Comparison of ENCODE assay signal across 1 cellular context in the genomic region with DNA sequence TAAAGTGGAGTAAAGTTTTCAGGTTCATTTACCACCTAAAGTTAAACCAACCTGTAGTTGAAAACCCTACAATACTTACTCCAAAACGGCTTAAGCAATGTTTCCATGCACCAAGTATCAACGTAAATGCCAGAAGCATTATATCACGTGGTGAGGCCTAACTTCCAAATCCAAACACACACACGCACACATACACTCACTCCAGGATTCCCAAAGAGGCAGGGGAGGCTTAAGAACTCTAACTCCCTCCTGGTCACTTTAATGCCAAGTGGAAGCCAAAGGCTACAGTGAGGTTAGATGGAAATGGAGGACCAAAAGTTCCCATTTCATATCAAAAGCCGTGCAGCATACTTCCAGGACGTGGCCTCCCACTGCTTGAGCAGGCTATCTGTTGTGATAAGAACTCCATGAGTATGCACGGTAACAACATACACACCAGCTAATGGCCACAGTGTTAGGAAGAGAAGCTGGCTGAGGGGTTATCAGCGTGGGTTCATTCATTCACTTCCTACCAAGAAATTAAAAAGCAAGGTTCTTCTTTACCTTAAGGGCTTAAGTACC.
TF ChIP-seq lines count a peak whose summit lies in the region.

No MANE protein-coding gene starts in this region.

TF ChIP-seq in K562, 482 proteins besides CTCF, POLR2A, EP300 and RAD21 (continued from another document and continues in another):
- TF ChIP-seq, protein P1, sequence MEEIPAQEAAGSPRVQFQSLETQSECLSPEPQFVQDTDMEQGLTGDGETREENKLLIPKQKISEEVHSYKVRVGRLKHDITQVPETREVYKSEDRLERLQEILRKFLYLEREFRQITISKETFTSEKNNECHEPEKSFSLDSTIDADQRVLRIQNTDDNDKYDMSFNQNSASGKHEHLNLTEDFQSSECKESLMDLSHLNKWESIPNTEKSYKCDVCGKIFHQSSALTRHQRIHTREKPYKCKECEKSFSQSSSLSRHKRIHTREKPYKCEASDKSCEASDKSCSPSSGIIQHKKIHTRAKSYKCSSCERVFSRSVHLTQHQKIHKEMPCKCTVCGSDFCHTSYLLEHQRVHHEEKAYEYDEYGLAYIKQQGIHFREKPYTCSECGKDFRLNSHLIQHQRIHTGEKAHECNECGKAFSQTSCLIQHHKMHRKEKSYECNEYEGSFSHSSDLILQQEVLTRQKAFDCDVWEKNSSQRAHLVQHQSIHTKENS (CRISPR knock-in tag; IDR thresholded peaks at IDR 0.05): no peak
- no peak for TF ChIP-seq CHD4 (IDR thresholded peaks at IDR 0.05; ENCODE audit: insufficient read depth, insufficient replicate concordance, low read depth, low read length, poor library complexity, severe bottlenecking)
- TF ChIP-seq, protein P2, sequence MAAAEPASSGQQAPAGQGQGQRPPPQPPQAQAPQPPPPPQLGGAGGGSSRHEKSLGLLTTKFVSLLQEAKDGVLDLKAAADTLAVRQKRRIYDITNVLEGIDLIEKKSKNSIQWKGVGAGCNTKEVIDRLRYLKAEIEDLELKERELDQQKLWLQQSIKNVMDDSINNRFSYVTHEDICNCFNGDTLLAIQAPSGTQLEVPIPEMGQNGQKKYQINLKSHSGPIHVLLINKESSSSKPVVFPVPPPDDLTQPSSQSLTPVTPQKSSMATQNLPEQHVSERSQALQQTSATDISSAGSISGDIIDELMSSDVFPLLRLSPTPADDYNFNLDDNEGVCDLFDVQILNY (CRISPR knock-in tag; IDR thresholded peaks at IDR 0.05): no peak
- TF ChIP-seq CCNT2 (IDR thresholded peaks at IDR 0.05; ENCODE audit: borderline replicate concordance, extremely low read depth, insufficient read length, low read depth, low read length): peak; percentile 14
- TF ChIP-seq RBM25 (IDR thresholded peaks at IDR 0.05; ENCODE audit: low read depth, low read length, severe bottlenecking): no peak
- TF ChIP-seq GABPB1 (CRISPR knock-in tag; IDR thresholded peaks at IDR 0.05): no peak
- TF ChIP-seq BCOR (IDR thresholded peaks at IDR 0.05): peak; percentile 68; the same call in 1 of the 2 replicates
- peak; percentile 91 for TF ChIP-seq GATA2 (CRISPR knock-in tag; IDR thresholded peaks at IDR 0.05)
- peak; percentile 44 to 87; a peak in 3 of 4 replicates for TF ChIP-seq ETV6 (IDR thresholded peaks at IDR 0.05; ENCODE audit: borderline replicate concordance in 1 of 2, low read depth in 2 of 2, low read length in 1 of 2)
- no peak for TF ChIP-seq ETV6 (CRISPR knock-in tag; IDR thresholded peaks at IDR 0.05; ENCODE audit: borderline replicate concordance)
- no peak for TF ChIP-seq DNMT1 (IDR thresholded peaks at IDR 0.05)
- TF ChIP-seq, protein P3, sequence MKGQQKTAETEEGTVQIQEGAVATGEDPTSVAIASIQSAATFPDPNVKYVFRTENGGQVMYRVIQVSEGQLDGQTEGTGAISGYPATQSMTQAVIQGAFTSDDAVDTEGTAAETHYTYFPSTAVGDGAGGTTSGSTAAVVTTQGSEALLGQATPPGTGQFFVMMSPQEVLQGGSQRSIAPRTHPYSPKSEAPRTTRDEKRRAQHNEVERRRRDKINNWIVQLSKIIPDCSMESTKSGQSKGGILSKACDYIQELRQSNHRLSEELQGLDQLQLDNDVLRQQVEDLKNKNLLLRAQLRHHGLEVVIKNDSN (CRISPR knock-in tag; IDR thresholded peaks at IDR 0.05): peak; percentile 82
- TF ChIP-seq ZBTB1 (CRISPR knock-in tag; IDR thresholded peaks at IDR 0.05; ENCODE audit: borderline replicate concordance, low read depth): no peak
- peak; percentile 79 for TF ChIP-seq MTA2 (IDR thresholded peaks at IDR 0.05; ENCODE audit: low read depth)
- no peak for TF ChIP-seq RFX5 (IDR thresholded peaks at IDR 0.05; ENCODE audit: low read depth, low read length)
- no peak for TF ChIP-seq XRCC5 (IDR thresholded peaks at IDR 0.05; ENCODE audit: low read depth, low read length)
- no peak for TF ChIP-seq ZNF124 (CRISPR knock-in tag; IDR thresholded peaks at IDR 0.05)
- TF ChIP-seq, protein P4, sequence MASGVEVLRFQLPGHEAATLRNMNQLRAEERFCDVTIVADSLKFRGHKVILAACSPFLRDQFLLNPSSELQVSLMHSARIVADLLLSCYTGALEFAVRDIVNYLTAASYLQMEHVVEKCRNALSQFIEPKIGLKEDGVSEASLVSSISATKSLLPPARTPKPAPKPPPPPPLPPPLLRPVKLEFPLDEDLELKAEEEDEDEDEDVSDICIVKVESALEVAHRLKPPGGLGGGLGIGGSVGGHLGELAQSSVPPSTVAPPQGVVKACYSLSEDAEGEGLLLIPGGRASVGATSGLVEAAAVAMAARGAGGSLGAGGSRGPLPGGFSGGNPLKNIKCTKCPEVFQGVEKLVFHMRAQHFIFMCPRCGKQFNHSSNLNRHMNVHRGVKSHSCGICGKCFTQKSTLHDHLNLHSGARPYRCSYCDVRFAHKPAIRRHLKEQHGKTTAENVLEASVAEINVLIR (CRISPR knock-in tag; IDR thresholded peaks at IDR 0.05): no peak
- no peak; the same call in 1 of the 2 replicates for TF ChIP-seq NBN (IDR thresholded peaks at IDR 0.05; ENCODE audit: low read depth)
- TF ChIP-seq WHSC1 (IDR thresholded peaks at IDR 0.05; ENCODE audit: low read length): no peak
- TF ChIP-seq NFIC (IDR thresholded peaks at IDR 0.05): peak; percentile 77
- no peak for TF ChIP-seq POLR2H (tag; IDR thresholded peaks at IDR 0.05; ENCODE audit: low read depth)
- peak; percentile 95 for TF ChIP-seq POLR2AphosphoS5 (IDR thresholded peaks at IDR 0.05; ENCODE audit: control insufficient read depth, insufficient read depth, low read depth, low read length)
- TF ChIP-seq EP400 (IDR thresholded peaks at IDR 0.05): peak; percentile 66
- TF ChIP-seq CHD2 (IDR thresholded peaks at IDR 0.05; ENCODE audit: low read depth, low read length): 0 out of 2 replicates have a peak, but pooled peaks have one; percentile 36
- no peak for TF ChIP-seq ZNF57 (CRISPR knock-in tag; IDR thresholded peaks at IDR 0.05)
- no peak for TF ChIP-seq MCM2 (IDR thresholded peaks at IDR 0.05; ENCODE audit: low read depth)
- TF ChIP-seq L3MBTL2 (IDR thresholded peaks at IDR 0.05): peak; percentile 91
- TF ChIP-seq ZFPM2 (CRISPR knock-in tag; IDR thresholded peaks at IDR 0.05): no peak
- TF ChIP-seq, protein P5, sequence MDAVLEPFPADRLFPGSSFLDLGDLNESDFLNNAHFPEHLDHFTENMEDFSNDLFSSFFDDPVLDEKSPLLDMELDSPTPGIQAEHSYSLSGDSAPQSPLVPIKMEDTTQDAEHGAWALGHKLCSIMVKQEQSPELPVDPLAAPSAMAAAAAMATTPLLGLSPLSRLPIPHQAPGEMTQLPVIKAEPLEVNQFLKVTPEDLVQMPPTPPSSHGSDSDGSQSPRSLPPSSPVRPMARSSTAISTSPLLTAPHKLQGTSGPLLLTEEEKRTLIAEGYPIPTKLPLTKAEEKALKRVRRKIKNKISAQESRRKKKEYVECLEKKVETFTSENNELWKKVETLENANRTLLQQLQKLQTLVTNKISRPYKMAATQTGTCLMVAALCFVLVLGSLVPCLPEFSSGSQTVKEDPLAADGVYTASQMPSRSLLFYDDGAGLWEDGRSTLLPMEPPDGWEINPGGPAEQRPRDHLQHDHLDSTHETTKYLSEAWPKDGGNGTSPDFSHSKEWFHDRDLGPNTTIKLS (IDR thresholded peaks at IDR 0.05; ENCODE audit: borderline replicate concordance, low read depth): peak; percentile 39; the same call in 1 of the 2 replicates
- TF ChIP-seq, protein P6, sequence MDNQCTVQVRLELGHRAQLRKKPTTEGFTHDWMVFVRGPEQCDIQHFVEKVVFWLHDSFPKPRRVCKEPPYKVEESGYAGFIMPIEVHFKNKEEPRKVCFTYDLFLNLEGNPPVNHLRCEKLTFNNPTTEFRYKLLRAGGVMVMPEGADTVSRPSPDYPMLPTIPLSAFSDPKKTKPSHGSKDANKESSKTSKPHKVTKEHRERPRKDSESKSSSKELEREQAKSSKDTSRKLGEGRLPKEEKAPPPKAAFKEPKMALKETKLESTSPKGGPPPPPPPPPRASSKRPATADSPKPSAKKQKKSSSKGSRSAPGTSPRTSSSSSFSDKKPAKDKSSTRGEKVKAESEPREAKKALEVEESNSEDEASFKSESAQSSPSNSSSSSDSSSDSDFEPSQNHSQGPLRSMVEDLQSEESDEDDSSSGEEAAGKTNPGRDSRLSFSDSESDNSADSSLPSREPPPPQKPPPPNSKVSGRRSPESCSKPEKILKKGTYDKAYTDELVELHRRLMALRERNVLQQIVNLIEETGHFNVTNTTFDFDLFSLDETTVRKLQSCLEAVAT (IDR thresholded peaks at IDR 0.05): 0 out of 4 replicates have a peak, but pooled peaks of 1 of the 2 experiments have one; percentile 22
- no peak for TF ChIP-seq ZNF695 (CRISPR knock-in tag; IDR thresholded peaks at IDR 0.05)
- TF ChIP-seq SMAD4 (CRISPR knock-in tag; conservative IDR thresholded peaks at IDR 0.05): peak; percentile 77
- TF ChIP-seq NR2F6 (CRISPR knock-in tag; IDR thresholded peaks at IDR 0.05): no peak
- TF ChIP-seq SETDB1 (IDR thresholded peaks at IDR 0.05; ENCODE audit: low read length): no peak
- peak; percentile 72; the same call in 1 of the 2 replicates for TF ChIP-seq ZKSCAN8 (CRISPR knock-in tag; IDR thresholded peaks at IDR 0.05)
- TF ChIP-seq RNF2 (IDR thresholded peaks at IDR 0.05): peak; percentile 69; the same call in 1 of the 2 replicates
- TF ChIP-seq ZBTB8A (IDR thresholded peaks at IDR 0.05; ENCODE audit: partially characterized antibody): no peak
- TF ChIP-seq, protein P7, sequence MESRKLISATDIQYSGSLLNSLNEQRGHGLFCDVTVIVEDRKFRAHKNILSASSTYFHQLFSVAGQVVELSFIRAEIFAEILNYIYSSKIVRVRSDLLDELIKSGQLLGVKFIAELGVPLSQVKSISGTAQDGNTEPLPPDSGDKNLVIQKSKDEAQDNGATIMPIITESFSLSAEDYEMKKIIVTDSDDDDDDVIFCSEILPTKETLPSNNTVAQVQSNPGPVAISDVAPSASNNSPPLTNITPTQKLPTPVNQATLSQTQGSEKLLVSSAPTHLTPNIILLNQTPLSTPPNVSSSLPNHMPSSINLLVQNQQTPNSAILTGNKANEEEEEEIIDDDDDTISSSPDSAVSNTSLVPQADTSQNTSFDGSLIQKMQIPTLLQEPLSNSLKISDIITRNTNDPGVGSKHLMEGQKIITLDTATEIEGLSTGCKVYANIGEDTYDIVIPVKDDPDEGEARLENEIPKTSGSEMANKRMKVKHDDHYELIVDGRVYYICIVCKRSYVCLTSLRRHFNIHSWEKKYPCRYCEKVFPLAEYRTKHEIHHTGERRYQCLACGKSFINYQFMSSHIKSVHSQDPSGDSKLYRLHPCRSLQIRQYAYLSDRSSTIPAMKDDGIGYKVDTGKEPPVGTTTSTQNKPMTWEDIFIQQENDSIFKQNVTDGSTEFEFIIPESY (CRISPR knock-in tag; IDR thresholded peaks at IDR 0.05): no peak
- no peak for TF ChIP-seq ZNF780A (CRISPR knock-in tag; IDR thresholded peaks at IDR 0.05)
- TF ChIP-seq, protein P8, sequence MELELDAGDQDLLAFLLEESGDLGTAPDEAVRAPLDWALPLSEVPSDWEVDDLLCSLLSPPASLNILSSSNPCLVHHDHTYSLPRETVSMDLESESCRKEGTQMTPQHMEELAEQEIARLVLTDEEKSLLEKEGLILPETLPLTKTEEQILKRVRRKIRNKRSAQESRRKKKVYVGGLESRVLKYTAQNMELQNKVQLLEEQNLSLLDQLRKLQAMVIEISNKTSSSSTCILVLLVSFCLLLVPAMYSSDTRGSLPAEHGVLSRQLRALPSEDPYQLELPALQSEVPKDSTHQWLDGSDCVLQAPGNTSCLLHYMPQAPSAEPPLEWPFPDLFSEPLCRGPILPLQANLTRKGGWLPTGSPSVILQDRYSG (tag; conservative IDR thresholded peaks at IDR 0.05; ENCODE audit: low read depth): peak; percentile 92
- TF ChIP-seq, protein P9, sequence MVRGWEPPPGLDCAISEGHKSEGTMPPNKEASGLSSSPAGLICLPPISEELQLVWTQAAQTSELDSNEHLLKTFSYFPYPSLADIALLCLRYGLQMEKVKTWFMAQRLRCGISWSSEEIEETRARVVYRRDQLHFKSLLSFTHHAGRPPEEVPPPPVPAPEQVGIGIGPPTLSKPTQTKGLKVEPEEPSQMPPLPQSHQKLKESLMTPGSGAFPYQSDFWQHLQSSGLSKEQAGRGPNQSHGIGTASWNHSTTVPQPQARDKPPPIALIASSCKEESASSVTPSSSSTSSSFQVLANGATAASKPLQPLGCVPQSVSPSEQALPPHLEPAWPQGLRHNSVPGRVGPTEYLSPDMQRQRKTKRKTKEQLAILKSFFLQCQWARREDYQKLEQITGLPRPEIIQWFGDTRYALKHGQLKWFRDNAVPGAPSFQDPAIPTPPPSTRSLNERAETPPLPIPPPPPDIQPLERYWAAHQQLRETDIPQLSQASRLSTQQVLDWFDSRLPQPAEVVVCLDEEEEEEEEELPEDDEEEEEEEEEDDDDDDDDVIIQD (CRISPR knock-in tag; IDR thresholded peaks at IDR 0.05): no peak
- TF ChIP-seq PRMT5 (CRISPR knock-in tag; IDR thresholded peaks at IDR 0.05): no peak
- TF ChIP-seq, protein P10, sequence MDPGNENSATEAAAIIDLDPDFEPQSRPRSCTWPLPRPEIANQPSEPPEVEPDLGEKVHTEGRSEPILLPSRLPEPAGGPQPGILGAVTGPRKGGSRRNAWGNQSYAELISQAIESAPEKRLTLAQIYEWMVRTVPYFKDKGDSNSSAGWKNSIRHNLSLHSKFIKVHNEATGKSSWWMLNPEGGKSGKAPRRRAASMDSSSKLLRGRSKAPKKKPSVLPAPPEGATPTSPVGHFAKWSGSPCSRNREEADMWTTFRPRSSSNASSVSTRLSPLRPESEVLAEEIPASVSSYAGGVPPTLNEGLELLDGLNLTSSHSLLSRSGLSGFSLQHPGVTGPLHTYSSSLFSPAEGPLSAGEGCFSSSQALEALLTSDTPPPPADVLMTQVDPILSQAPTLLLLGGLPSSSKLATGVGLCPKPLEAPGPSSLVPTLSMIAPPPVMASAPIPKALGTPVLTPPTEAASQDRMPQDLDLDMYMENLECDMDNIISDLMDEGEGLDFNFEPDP (CRISPR knock-in tag; IDR thresholded peaks at IDR 0.05): no peak; the same call in 1 of the 2 replicates
- no peak for TF ChIP-seq PURB (CRISPR knock-in tag; IDR thresholded peaks at IDR 0.05; ENCODE audit: low read depth)
- TF ChIP-seq CC2D1A (IDR thresholded peaks at IDR 0.05): peak; percentile 80; the same call in 1 of the 2 replicates
- peak; percentile 51 for TF ChIP-seq FOSL1 (tag; conservative IDR thresholded peaks at IDR 0.05)
- no peak for TF ChIP-seq SUPT5H (IDR thresholded peaks at IDR 0.05)
- TF ChIP-seq, protein P11, sequence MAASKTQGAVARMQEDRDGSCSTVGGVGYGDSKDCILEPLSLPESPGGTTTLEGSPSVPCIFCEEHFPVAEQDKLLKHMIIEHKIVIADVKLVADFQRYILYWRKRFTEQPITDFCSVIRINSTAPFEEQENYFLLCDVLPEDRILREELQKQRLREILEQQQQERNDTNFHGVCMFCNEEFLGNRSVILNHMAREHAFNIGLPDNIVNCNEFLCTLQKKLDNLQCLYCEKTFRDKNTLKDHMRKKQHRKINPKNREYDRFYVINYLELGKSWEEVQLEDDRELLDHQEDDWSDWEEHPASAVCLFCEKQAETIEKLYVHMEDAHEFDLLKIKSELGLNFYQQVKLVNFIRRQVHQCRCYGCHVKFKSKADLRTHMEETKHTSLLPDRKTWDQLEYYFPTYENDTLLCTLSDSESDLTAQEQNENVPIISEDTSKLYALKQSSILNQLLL (CRISPR knock-in tag; IDR thresholded peaks at IDR 0.05; ENCODE audit: borderline replicate concordance): no peak
- no peak for TF ChIP-seq ZNF444 (CRISPR knock-in tag; IDR thresholded peaks at IDR 0.05)
